ENCODE assay signal across 8 cellular contexts in genomic region chr22:22748297-22748743, GRCh38.
DNase-seq lines count a peak whose midpoint lies in the region; ATAC-seq and TF ChIP-seq lines count a peak whose summit lies in the region.

No MANE protein-coding gene starts in this region.

- H3K9me3 Mint-ChIP-seq in activated T-cell treated with anti-CD3 and anti-CD28 coated beads, Interleukin-2, amount 50 U/mL, for 4 hours = no peaks in the 10 kb centered on the region
- no peaks in the 10 kb centered on the region for H3K9me3 Mint-ChIP-seq in progenitor cell of endocrine pancreas (ENCODE audit: low read depth)

- H3K27me3 Mint-ChIP-seq in activated T-cell treated with anti-CD3 and anti-CD28 coated beads, Interleukin-2, amount 50 U/mL, for 4 hours (ENCODE audit: low read depth) = peaks cover under 1% of the 10 kb centered on the region
- peaks cover 30% of the 10 kb centered on the region for H3K27me3 Mint-ChIP-seq in progenitor cell of endocrine pancreas

- no peak for TF ChIP-seq POLR2A in NB4 (IDR thresholded peaks at IDR 0.05; ENCODE audit: extremely low read depth, insufficient read length)

- ATAC-seq in Right ventricle myocardium inferior (peak; percentile 69), GM18498 (IDR thresholded peaks at IDR 0.05; ENCODE audit: unreplicated experiment) (no peak)
- ATAC-seq in activated T-cell treated with anti-CD3 and anti-CD28 coated beads, Interleukin-2, amount 50 U/mL, for 4 hours = peak; percentile 69 to 72

- H3K4me3 Mint-ChIP-seq in activated T-cell treated with anti-CD3 and anti-CD28 coated beads, Interleukin-2, amount 50 U/mL, for 4 hours = no peak overlapping the region
- no peak overlapping the region for H3K4me3 Mint-ChIP-seq in progenitor cell of endocrine pancreas (ENCODE audit: low read depth)

- H3K36me3 Mint-ChIP-seq in activated T-cell treated with anti-CD3 and anti-CD28 coated beads, Interleukin-2, amount 50 U/mL, for 4 hours (ENCODE audit: insufficient read depth) = no peaks in the 10 kb centered on the region
- no peaks in the 10 kb centered on the region for H3K36me3 Mint-ChIP-seq in progenitor cell of endocrine pancreas (ENCODE audit: insufficient read depth)

- no peak for DNase-seq in Right ventricle myocardium inferior (ENCODE audit: missing footprints)
- no peak for DNase-seq in cardiac septum (ENCODE audit: low spot score)
- peak; percentile 55 for DNase-seq in NB4 (ENCODE audit: low read depth)
- DNase-seq in activated T-cell treated with anti-CD3 and anti-CD28 coated beads, Interleukin-2, amount 50 U/mL, for 4 hours = peak; percentile 18
- DNase-seq in glomerular visceral epithelial cell (ENCODE audit: extremely low spot score) = peak; percentile 46
- no peak for DNase-seq in progenitor cell of endocrine pancreas (ENCODE audit: low spot score, unreplicated experiment)
- no peak for DNase-seq in effector CD8-positive, alpha-beta T cell (lab: John Stamatoyannopoulos, UW)

- peaks cover 26% of the 10 kb centered on the region for H3K4me1 Mint-ChIP-seq in activated T-cell treated with anti-CD3 and anti-CD28 coated beads, Interleukin-2, amount 50 U/mL, for 4 hours (ENCODE audit: low read depth)
- no peaks in the 10 kb centered on the region for H3K4me1 Mint-ChIP-seq in progenitor cell of endocrine pancreas (ENCODE audit: low read depth)

- no peak overlapping the region for H3K27ac Mint-ChIP-seq in progenitor cell of endocrine pancreas

- TF ChIP-seq CTCF in NB4 (IDR thresholded peaks at IDR 0.05; ENCODE audit: low read depth, low read length) (peak; percentile 68), progenitor cell of endocrine pancreas (IDR thresholded peaks at IDR 0.05; ENCODE audit: unreplicated experiment) (peak; percentile 69)

- intact Hi-C loops in Right ventricle myocardium inferior (cut with DNase I) = no loop called here
- intact Hi-C loops in cardiac septum (cut with DNase I) = no loop called here

- H3K4me3 ChIP-seq in NB4 (ENCODE audit: low read depth, low read length) = no peak overlapping the region

Comparison
In these comparisons a context has a peak if more than half of its experiments do, and no peak if none do; other contexts are left out.
1. DNase-seq: peak in NB4 (single experiment), activated T-cell treated with anti-CD3 and anti-CD28 coated beads, Interleukin-2, amount 50 U/mL, for 4 hours (single experiment) and glomerular visceral epithelial cell (single experiment); none in Right ventricle myocardium inferior (single experiment), cardiac septum (single experiment), progenitor cell of endocrine pancreas (single experiment) and effector CD8-positive, alpha-beta T cell (single experiment).